ENCODE assay signal across 8 cellular contexts in the genomic region with DNA sequence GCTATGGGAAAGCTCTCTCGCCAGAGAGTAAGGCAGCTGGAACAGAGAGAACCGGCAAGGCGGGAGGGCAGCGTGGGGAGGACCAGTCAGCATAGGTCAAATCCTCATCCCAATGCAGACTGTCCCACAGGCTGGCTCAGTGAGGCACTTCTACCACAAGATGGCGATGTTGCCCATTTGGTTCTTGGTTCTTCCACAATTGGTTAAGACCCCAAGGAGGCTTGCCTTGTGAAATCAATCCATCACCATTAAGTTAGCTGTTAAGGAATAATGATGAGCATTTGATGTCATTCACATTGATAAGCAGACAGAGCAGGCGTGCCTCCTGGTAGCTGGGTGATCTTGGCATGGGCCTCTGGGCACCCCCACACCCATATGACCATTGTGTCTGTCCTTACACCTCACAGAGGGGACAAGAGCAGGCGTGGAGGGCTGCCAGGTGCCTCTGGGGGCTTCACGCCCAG. TPM values are rescaled to one million over a fixed set of nuclear protein-coding genes. Genes with fewer than 3 reads are reported as not detected.
DNase-seq lines count a peak whose midpoint lies in the region; ATAC-seq and TF ChIP-seq lines count a peak whose summit lies in the region.

No MANE protein-coding gene starts in this region.

- DNase-seq in BE2C (peak; percentile 74), HL-60 (ENCODE audit: low read depth in 1 of 2, low spot score in 1 of 2) (peak in 1 of 2 experiments; percentile 57), activated T-cell treated with anti-CD3 and anti-CD28 coated beads for 48 hours (ENCODE audit: low read depth) (peak; percentile 50), fibroblast of pulmonary artery (ENCODE audit: low read depth) (peak; percentile 86), thoracic aorta (ENCODE audit: low spot score) (no peak)

- TF ChIP-seq CTCF in BE2C (IDR thresholded peaks at IDR 0.05; ENCODE audit: low read depth, low read length), result peak; percentile 95
- peak; percentile 92 for TF ChIP-seq CTCF in HL-60 (IDR thresholded peaks at IDR 0.05; ENCODE audit: insufficient read depth, low read length)
- peak; percentile 95 for TF ChIP-seq CTCF in OCI-LY3 (IDR thresholded peaks at IDR 0.05; ENCODE audit: low read depth, low read length)
- peak; percentile 97 for TF ChIP-seq CTCF in fibroblast of pulmonary artery (IDR thresholded peaks at IDR 0.05; ENCODE audit: low read length, missing control alignments)
- peak; percentile 83 for TF ChIP-seq CTCF in neural cell (IDR thresholded peaks at IDR 0.05; ENCODE audit: poor library complexity, severe bottlenecking)
- peak; percentile 75 for TF ChIP-seq CTCF in thoracic aorta (IDR thresholded peaks at IDR 0.05)

- H3K27ac ChIP-seq in HL-60 (replicated peaks) (no peak overlapping the region), OCI-LY3 (ENCODE audit: low read length) (no peak overlapping the region), neural cell (ENCODE audit: low read length) (no peak overlapping the region), thoracic aorta (no peak overlapping the region)

- H3K27me3 ChIP-seq in BE2C, result no peaks in the 10 kb centered on the region
- no peaks in the 10 kb centered on the region for H3K27me3 ChIP-seq in HL-60 (ENCODE audit: insufficient read depth, poor library complexity, severe bottlenecking)
- H3K27me3 ChIP-seq in OCI-LY3 (ENCODE audit: low read depth, low read length), result peaks cover 13% of the 10 kb centered on the region
- H3K27me3 ChIP-seq in neural cell (ENCODE audit: insufficient read depth, low read depth, low read length), result no peaks in the 10 kb centered on the region
- no peaks in the 10 kb centered on the region for H3K27me3 ChIP-seq in thoracic aorta (replicated peaks; ENCODE audit: insufficient read depth)

- H3F3A ChIP-seq in neural cell (ENCODE audit: insufficient read depth, low read length, poor library complexity, severe bottlenecking), result no peaks in the 10 kb centered on the region

- H3K4me3 ChIP-seq in BE2C (ENCODE audit: low read depth, low read length) (no peak overlapping the region), HL-60 (replicated peaks; ENCODE audit: insufficient read depth, low read length) (no peak overlapping the region), OCI-LY3 (ENCODE audit: low read length) (no peak overlapping the region), fibroblast of pulmonary artery (replicated peaks; ENCODE audit: low read depth, low read length) (no peak overlapping the region), neural cell (ENCODE audit: low read length) (no peak overlapping the region), thoracic aorta (no peak overlapping the region)

- TF ChIP-seq RAD21 in neural cell (conservative IDR thresholded peaks at IDR 0.05), result peak; percentile 75

- H3K36me3 ChIP-seq in BE2C, result no peaks in the 10 kb centered on the region
- no peaks in the 10 kb centered on the region for H3K36me3 ChIP-seq in OCI-LY3 (replicated peaks; ENCODE audit: low read depth, low read length)
- H3K36me3 ChIP-seq in neural cell (ENCODE audit: insufficient read depth, low read length), result no peaks in the 10 kb centered on the region
- no peaks in the 10 kb centered on the region for H3K36me3 ChIP-seq in thoracic aorta

- H3K4me1 ChIP-seq in BE2C (no peaks in the 10 kb centered on the region), OCI-LY3 (ENCODE audit: low read length) (no peaks in the 10 kb centered on the region; the same call in 1 of the 2 replicates), thoracic aorta (ENCODE audit: control insufficient read depth in 1 of 2, low read depth in 2 of 2) (peaks cover 0 to 5% of the 10 kb centered on the region in 2 donors)

- H3K9me3 ChIP-seq in BE2C, result no peaks in the 10 kb centered on the region
- H3K9me3 ChIP-seq in OCI-LY3 (ENCODE audit: insufficient read depth, low read length), result no peaks in the 10 kb centered on the region
- no peaks in the 10 kb centered on the region for H3K9me3 ChIP-seq in neural cell (ENCODE audit: low read length)
- no peaks in the 10 kb centered on the region for H3K9me3 ChIP-seq in thoracic aorta

- no peaks in the 10 kb centered on the region for H3K79me2 ChIP-seq in OCI-LY3 (ENCODE audit: low read length)
- no peaks in the 10 kb centered on the region for H3K79me2 ChIP-seq in neural cell (replicated peaks; ENCODE audit: insufficient read depth, low read length)

- peak overlapping the region; percentile 78; the same call in 1 of the 2 replicates for H2AFZ ChIP-seq in OCI-LY3 (ENCODE audit: low read depth, low read length)
- no peak overlapping the region for H2AFZ ChIP-seq in neural cell (ENCODE audit: low read depth, low read length)

- H3K9me2 ChIP-seq in neural cell (ENCODE audit: insufficient read depth, low read length), result no peaks in the 10 kb centered on the region

- ATAC-seq in GM18907 (IDR thresholded peaks at IDR 0.05; ENCODE audit: unreplicated experiment), result peak; percentile 76
- peak; percentile 59 for ATAC-seq in thoracic aorta (ENCODE audit: insufficient number of reproducible peaks, low FRiP score, low read depth)

- H3K9ac ChIP-seq in OCI-LY3 (ENCODE audit: low read length) (no peak overlapping the region), neural cell (ENCODE audit: low read length) (no peak overlapping the region)

- peak overlapping the region; percentile 48 for H3K4me2 ChIP-seq in OCI-LY3 (ENCODE audit: low read length)
- H3K4me2 ChIP-seq in neural cell (ENCODE audit: low read length), result no peak overlapping the region

- TF ChIP-seq EP300 in neural cell (conservative IDR thresholded peaks at IDR 0.05; ENCODE audit: poor library complexity, severe bottlenecking), result peak; percentile 49

- no peaks in the 10 kb centered on the region for H4K20me1 ChIP-seq in OCI-LY3 (ENCODE audit: insufficient read depth, low read length)
- no peaks in the 10 kb centered on the region for H4K20me1 ChIP-seq in neural cell (ENCODE audit: insufficient read depth)

TF ChIP-seq in neural cell, 6 proteins besides CTCF, POLR2A, EP300 and RAD21:
- TF ChIP-seq POLR2AphosphoS5 (IDR thresholded peaks at IDR 0.05) (no peak), SMC3 (conservative IDR thresholded peaks at IDR 0.05; ENCODE audit: poor library complexity) (peak; percentile 79)

RNA-seq across cellular contexts. Expression of a gene that starts 2.4 kb away (rescaled TPM):
- not detected for polyA plus RNA-seq in BE2C (2012; ENCODE audit: insufficient read depth, insufficient read length, low read depth)
- polyA plus RNA-seq in neural cell, result not detected in 2 replicates
- polyA minus RNA-seq in neural cell, result not detected in 2 replicates
- total RNA-seq in thoracic aorta, result not detected

RNA-seq across cellular contexts. Expression of a gene that starts 10.8 kb away (rescaled TPM):
- not detected for polyA plus RNA-seq in BE2C (2012; ENCODE audit: insufficient read depth, insufficient read length, low read depth)
- polyA plus RNA-seq in neural cell, result not detected in 2 replicates
- polyA minus RNA-seq in neural cell, result not detected in 2 replicates
- total RNA-seq in thoracic aorta, result not detected

RNA-seq across cellular contexts. Expression of a gene that starts 20.6 kb away (rescaled TPM):
- 9.0 TPM for polyA plus RNA-seq in BE2C (2012; ENCODE audit: insufficient read depth, insufficient read length, low read depth)
- 126 and 133 TPM in 2 replicates for polyA plus RNA-seq in neural cell
- polyA minus RNA-seq in neural cell, result 106 and 124 TPM in 2 replicates
- total RNA-seq in thoracic aorta, result 10 to 100 TPM; 10.2 to 17.1 TPM

RNA-seq across cellular contexts. Expression of a gene that starts 49.0 kb away (rescaled TPM):
- not detected for polyA plus RNA-seq in BE2C (2012; ENCODE audit: insufficient read depth, insufficient read length, low read depth)
- not detected in 2 replicates for polyA plus RNA-seq in neural cell
- polyA minus RNA-seq in neural cell, result not detected in 2 replicates
- total RNA-seq in thoracic aorta, result not detected
